In genomic region chr7:18200855-18201254, GRCh38 we compare ENCODE assay signal across 28 cellular contexts.
"Had no signal": no experiment of that assay in that cellular context is flagged by ENCODE, and none has a peak within 500 bp of the region (broad histone marks: within the 10 kb centered on the region; RNA-seq: fewer than 3 reads in every experiment).

No MANE protein-coding gene starts in this region.

- H3K4me2 ChIP-seq: hepatocyte had no signal

- H3K27ac ChIP-seq: brain microvascular endothelial cell, hepatocyte, lower lobe of right lung, parathyroid adenoma, right lobe of liver, thyroid gland, upper lobe of left lung had no signal

- H2AFZ ChIP-seq: hepatocyte, parathyroid adenoma had no signal

- H3K36me3 ChIP-seq: adrenal gland, brain microvascular endothelial cell, lower lobe of right lung, right lobe of liver, thyroid gland, upper lobe of left lung had no signal

- H3K9me3 ChIP-seq: adrenal gland, lower lobe of right lung, right lobe of liver, thyroid gland, upper lobe of left lung had no signal

- H3K4me1 ChIP-seq: adrenal gland, lower lobe of right lung, parathyroid adenoma, right lobe of liver, thyroid gland, upper lobe of left lung had no signal

- ATAC-seq: left colon had no signal

- H3K4me3 ChIP-seq: adrenal gland, hepatocyte, lower lobe of right lung, right lobe of liver, thyroid gland, upper lobe of left lung had no signal

- H3K27me3 ChIP-seq: adrenal gland, brain microvascular endothelial cell, hepatocyte, right lobe of liver, thyroid gland, upper lobe of left lung had no signal

- FAIRE-seq: astrocyte, endothelial cell of umbilical vein, kidney had no signal

- DNase-seq: activated CD4-positive, alpha-beta memory T cell treated with anti-CD3 and anti-CD28 coated beads for 36 hours; activated CD4-positive, alpha-beta T cell treated with anti-CD3 and anti-CD28 coated beads, Interleukin-2, amount 10 ng/mL, durations not matched to agents 24 days and 14 days; activated CD4-positive, CD25-positive, alpha-beta regulatory T cell treated with anti-CD3 and anti-CD28 coated beads, Interleukin-2, amount 50 U/mL, for 72 hours; activated CD8-positive, alpha-beta memory T cell treated with anti-CD3 and anti-CD28 coated beads, Interleukin-2, amount 50 U/mL, for 4 hours; activated effector memory CD4-positive, alpha-beta T cell treated with anti-CD3 and anti-CD28 coated beads, Interleukin-2, amount 50 U/mL, for 16 hours; activated naive CD4-positive, alpha-beta T cell treated with anti-CD3 and anti-CD28 coated beads for 36 hours; activated naive CD8-positive, alpha-beta T cell treated with anti-CD3 and anti-CD28 coated beads for 36 hours; activated T-cell treated with anti-CD3 and anti-CD28 coated beads, Interleukin-2, amount 50 U/mL, for 1 hour; adrenal gland; brain microvascular endothelial cell; caudate nucleus; foreskin fibroblast; kidney; left colon; lower lobe of right lung; mesenchymal stem cell; naive thymus-derived CD8-positive, alpha-beta T cell; nucleus accumbens; right lobe of liver; stimulated activated CD4-positive, alpha-beta T cell treated with anti-CD3 and anti-CD28 coated beads, Interleukin-12 subunit alpha, Interleukin-12 subunit beta, amount 100 ng/mL, for 4 hours; stimulated activated CD4-positive, alpha-beta T cell treated with anti-CD3 and anti-CD28 coated beads, Interleukin-4, amount 100 ng/mL, for 24 hours; T-helper 2 cell; upper lobe of left lung had no signal

- H3K9ac ChIP-seq: parathyroid adenoma had no signal

- H3K79me2 ChIP-seq: hepatocyte, parathyroid adenoma had no signal
